In the genomic region with DNA sequence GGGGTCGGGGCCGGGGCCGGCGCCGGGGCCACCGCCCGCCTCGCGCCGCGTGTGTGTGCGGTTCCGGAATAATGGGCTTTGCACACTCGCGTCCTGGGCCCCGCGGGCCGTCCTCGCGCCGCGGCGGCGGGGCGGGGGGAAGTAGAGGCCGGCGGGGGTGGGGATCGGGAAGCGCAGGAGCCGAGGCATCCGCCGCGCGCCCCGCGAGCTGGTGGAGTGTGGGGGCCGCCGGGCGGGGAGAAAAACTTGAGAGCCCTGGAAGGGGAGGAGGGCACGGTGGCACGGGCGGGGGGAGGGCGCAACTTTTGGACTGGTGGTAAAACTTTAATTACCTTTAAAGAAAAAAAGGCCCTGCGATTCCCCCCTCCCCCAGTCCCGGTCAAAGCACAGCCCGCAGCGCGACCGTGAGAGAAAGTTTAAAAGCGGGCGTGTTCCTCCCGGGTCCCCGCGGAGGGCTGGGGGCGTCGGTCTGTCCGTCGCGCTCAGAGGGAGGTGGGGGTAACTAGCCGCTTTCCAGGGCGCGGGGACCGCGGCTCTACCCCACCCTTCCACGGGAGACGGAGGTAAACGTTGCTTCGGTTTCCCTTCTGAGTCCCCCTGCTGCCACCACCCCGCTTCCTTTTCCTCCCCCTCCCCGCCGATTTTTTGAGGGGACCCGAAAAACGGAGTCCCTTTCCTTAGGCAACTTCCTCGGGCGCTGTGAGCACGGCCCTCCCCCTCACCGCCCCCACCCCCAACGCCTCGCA, we compare ENCODE assay signal across 8 cellular contexts.
DNase-seq lines count a peak whose midpoint lies in the region; ATAC-seq lines count a peak whose summit lies in the region.

No MANE protein-coding gene starts in this region.

- H3K36me3 ChIP-seq in SK-N-MC (ENCODE audit: insufficient read depth, low read length) (peaks cover 24% of the 10 kb centered on the region), iPS DF 6.9 (ENCODE audit: control insufficient read depth, insufficient read depth, low read length) (no peaks in the 10 kb centered on the region; the same call in 1 of the 2 replicates)

- DNase-seq in SKM-1 (lab: John Stamatoyannopoulos, UW; ENCODE audit: unreplicated experiment): peak; percentile 41
- no peak for DNase-seq in SKM-1 treated with dmso at 0.1 percent for 144 hours (lab: John Stamatoyannopoulos, UW; ENCODE audit: unreplicated experiment)
- DNase-seq in SK-N-MC (ENCODE audit: low read depth, low spot score): no peak
- peak; percentile 44 for DNase-seq in astrocyte of the hippocampus (ENCODE audit: low read depth, low spot score)
- DNase-seq in iPS DF 6.9 (ENCODE audit: low read depth, low spot score): no peak
- DNase-seq in skeletal muscle cell (ENCODE audit: low read depth): no peak

- ATAC-seq in HG02623 (IDR thresholded peaks at IDR 0.05; ENCODE audit: unreplicated experiment) (no peak), GM21390 (IDR thresholded peaks at IDR 0.05; ENCODE audit: unreplicated experiment) (no peak)

- H3K4me1 ChIP-seq in iPS DF 6.9 (ENCODE audit: control insufficient read depth, insufficient read depth, low read length): no peaks in the 10 kb centered on the region

- H3K4me3 ChIP-seq in SK-N-MC (peak overlapping the region; percentile 87), iPS DF 6.9 (ENCODE audit: low read length) (peak overlapping the region; percentile 77; the same call in 1 of the 2 replicates), skeletal muscle cell (ENCODE audit: low read depth, low read length) (peak overlapping the region; percentile 92)

- no CpG with 5 or more reads among the region's 79 CpGs for WGBS in iPS DF 6.9 (ENCODE audit: insufficient coverage, insufficient read length)

- H3K9me3 ChIP-seq in SK-N-MC (ENCODE audit: low read depth, low read length) (no peaks in the 10 kb centered on the region), iPS DF 6.9 (ENCODE audit: control insufficient read depth, insufficient read depth, low read length) (no peaks in the 10 kb centered on the region)

- H3K27ac ChIP-seq in SK-N-MC (peak overlapping the region; percentile 81), iPS DF 6.9 (ENCODE audit: low read length) (no peak overlapping the region)

- peak overlapping the region; percentile 77 for H3K9ac ChIP-seq in SK-N-MC (ENCODE audit: insufficient read length)

- H3K27me3 ChIP-seq in iPS DF 6.9 (ENCODE audit: control insufficient read depth, insufficient read depth, low read length): no peaks in the 10 kb centered on the region; the same call in 1 of the 2 replicates

Comparison
In these comparisons a context has a peak if more than half of its experiments do, and no peak if none do; other contexts are left out.
1. DNase-seq: peak in SKM-1 (single experiment) and astrocyte of the hippocampus (single experiment); none in SKM-1 treated with dmso at 0.1 percent for 144 hours (single experiment), SK-N-MC (single experiment), iPS DF 6.9 (single experiment) and skeletal muscle cell (single experiment).
2. Peak in every context shown above with its lines, with median percentiles within 50 percentile points of each other: H3K4me3 ChIP-seq.